10 cellular contexts compared by ENCODE assay signal in the genomic region with DNA sequence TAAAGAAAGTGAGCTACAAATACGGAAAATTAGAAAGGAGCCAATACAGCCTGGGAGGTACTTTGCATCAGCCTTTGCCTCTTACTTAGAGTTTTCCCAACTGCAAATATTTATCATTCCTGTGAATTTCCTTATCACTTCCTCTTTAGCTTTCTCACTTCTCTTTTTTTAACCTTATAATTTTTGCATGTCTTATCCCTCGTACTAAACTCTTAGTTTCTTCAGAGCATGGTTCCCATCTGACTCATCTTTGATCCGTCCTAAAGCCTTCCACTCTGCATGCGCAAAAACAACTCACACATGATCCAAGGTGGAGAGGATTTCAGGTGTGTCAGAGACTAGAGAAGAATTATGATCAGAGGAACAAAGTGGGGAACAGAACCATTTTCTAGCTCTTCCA. TPM values are rescaled to one million over a fixed set of nuclear protein-coding genes. Genes with fewer than 3 reads are reported as not detected.
DNase-seq lines count a peak whose midpoint lies in the region; ATAC-seq and TF ChIP-seq lines count a peak whose summit lies in the region.
"Had no signal": no experiment of that assay in that cellular context is flagged by ENCODE, and none has a peak within 500 bp of the region (broad histone marks: within the 10 kb centered on the region; RNA-seq: fewer than 3 reads in every experiment).

No MANE protein-coding gene starts in this region.

- H3K9me3 Mint-ChIP-seq in neural progenitor cell = no peaks in the 10 kb centered on the region
- H3K9me3 Mint-ChIP-seq in type B pancreatic cell = no peaks in the 10 kb centered on the region

- H3K27ac Mint-ChIP-seq in neural progenitor cell (no peak overlapping the region), type B pancreatic cell (no peak overlapping the region)

- peaks cover 17% of the 10 kb centered on the region for H3K36me3 ChIP-seq in PC-3 (ENCODE audit: low read depth, low read length)
- H3K36me3 ChIP-seq in neural progenitor cell = peaks cover 17% of the 10 kb centered on the region

- CTCF ChIA-PET in PC-3 (lab: Charles Lee) = no interaction called here

- peaks cover 27% of the 10 kb centered on the region for H3F3A ChIP-seq in PC-3 (ENCODE audit: low read length, unreplicated experiment)
- peaks cover 36% of the 10 kb centered on the region for H3F3A ChIP-seq in neural progenitor cell (ENCODE audit: low read depth)

- H3K36me3 Mint-ChIP-seq in neural progenitor cell = peaks cover 6% of the 10 kb centered on the region
- peaks cover 7% of the 10 kb centered on the region for H3K36me3 Mint-ChIP-seq in type B pancreatic cell

- peak overlapping the region; percentile 86; the same call in 1 of the 2 replicates for H3K4me2 ChIP-seq in PC-3 (ENCODE audit: low read length)
- no peak overlapping the region for H3K4me2 ChIP-seq in neural progenitor cell

- BruUV-seq in PC-3 (replicated peaks; lab: Mats Ljungman, UMichigan) = no TSS peak

- H3K27me3 ChIP-seq in PC-3 (ENCODE audit: low read length) (no peaks in the 10 kb centered on the region), neural progenitor cell (no peaks in the 10 kb centered on the region)

- H3K4me3 ChIP-seq in PC-3 (ENCODE audit: low read length) (no peak overlapping the region), neural progenitor cell (no peak overlapping the region)

- POLR2A ChIA-PET in PC-3 (lab: Charles Lee; ENCODE audit: unreplicated experiment) = interaction anchor here (0.6 to 0.7 kb wide), 2 partner anchors 11 to 23 kb away, joined by 4 to 6 read pairs; no protein-coding TSS in a partner anchor

- peaks cover 43% of the 10 kb centered on the region for H3K79me2 ChIP-seq in PC-3 (ENCODE audit: low read length)
- no peaks in the 10 kb centered on the region for H3K79me2 ChIP-seq in neural progenitor cell (ENCODE audit: low read depth)

- H3K9ac ChIP-seq in PC-3 (ENCODE audit: low read length) = no peak overlapping the region
- no peak overlapping the region for H3K9ac ChIP-seq in neural progenitor cell

- H3K4me1 Mint-ChIP-seq in neural progenitor cell (peaks cover 4% of the 10 kb centered on the region), type B pancreatic cell (ENCODE audit: unreplicated experiment) (no peaks in the 10 kb centered on the region)

- H4K20me1 ChIP-seq in PC-3 (ENCODE audit: low read length) (peaks cover 20% of the 10 kb centered on the region), neural progenitor cell (ENCODE audit: low read depth) (no peaks in the 10 kb centered on the region)

- no peak overlapping the region for H3K27ac ChIP-seq in PC-3 (ENCODE audit: low read length)
- peak overlapping the region; percentile 29 for H3K27ac ChIP-seq in neural progenitor cell

- H3K4me1 ChIP-seq in PC-3 (ENCODE audit: insufficient read depth, low read length) (peaks cover 63% of the 10 kb centered on the region), neural progenitor cell (peaks cover 4% of the 10 kb centered on the region)

- TF ChIP-seq CTCF in PC-3 (conservative IDR thresholded peaks at IDR 0.05; ENCODE audit: low read depth, low read length) (no peak), neural progenitor cell (IDR thresholded peaks at IDR 0.05) (no peak), type B pancreatic cell (conservative IDR thresholded peaks at IDR 0.05) (no peak)

- H3K4me3 Mint-ChIP-seq in neural progenitor cell (no peak overlapping the region), type B pancreatic cell (no peak overlapping the region)

- intact Hi-C loops in PC-3 (cut with micrococcal nuclease) = loop anchor here (5.0 kb wide), 2 partner anchors 55 to 455 kb away; partner anchors contain the start of gene HIF1A

- ATAC-seq in GM18858 (IDR thresholded peaks at IDR 0.05; ENCODE audit: unreplicated experiment) (peak; percentile 54), HG02884 (IDR thresholded peaks at IDR 0.05; ENCODE audit: unreplicated experiment) (peak; percentile 43), PC-3 (no peak), GM19467 (IDR thresholded peaks at IDR 0.05; ENCODE audit: unreplicated experiment) (no peak)

- H3K9me2 ChIP-seq in PC-3 (replicated peaks; ENCODE audit: low read length) = no peaks in the 10 kb centered on the region

- DNase-seq in PC-3 (peak; percentile 40), neural progenitor cell (ENCODE audit: low spot score) (no peak), GM19240 (ENCODE audit: insufficient read length, low spot score) (no peak), type B pancreatic cell (ENCODE audit: extremely low spot score, unreplicated experiment) (no peak)
- DNase-seq in stimulated activated naive CD4-positive, alpha-beta T cell (lab: John Stamatoyannopoulos, UW) = no peak
- DNase-seq: caudate nucleus, SHP77 had no signal

- H3K27me3 Mint-ChIP-seq in neural progenitor cell (ENCODE audit: insufficient read depth, low read depth) (no peaks in the 10 kb centered on the region), type B pancreatic cell (no peaks in the 10 kb centered on the region)

- no peaks in the 10 kb centered on the region for H3K9me3 ChIP-seq in PC-3 (ENCODE audit: low read length)
- H3K9me3 ChIP-seq in neural progenitor cell (ENCODE audit: low read depth) = no peaks in the 10 kb centered on the region

- H2AFZ ChIP-seq in PC-3 (ENCODE audit: low read length) (no peak overlapping the region), neural progenitor cell (replicated peaks) (no peak overlapping the region)

RNA-seq across cellular contexts. Expression of gene SNAPC1, which starts 9.6 kb away (rescaled TPM):
- total RNA-seq in PC-3 (2014; rRNA removed) (26.7 and 27.3 TPM in 2 replicates), neural progenitor cell (ENCODE audit: low replicate concordance) (17.5 and 27.8 TPM in 2 replicates), type B pancreatic cell (ENCODE audit: low replicate concordance) (3.2 and 5.6 TPM in 2 replicates)

RNA-seq across cellular contexts. Expression of gene HIF1A, which starts 57.3 kb away (rescaled TPM):
- 266 and 319 TPM in 2 replicates for total RNA-seq in PC-3 (2014; rRNA removed)
- total RNA-seq in neural progenitor cell (ENCODE audit: low replicate concordance) = 185 and 299 TPM in 2 replicates
- total RNA-seq in type B pancreatic cell (ENCODE audit: low replicate concordance) = 110 and 114 TPM in 2 replicates

RNA-seq across cellular contexts. Expression of gene SYT16, which starts 59.9 kb away (rescaled TPM):
- 15.6 and 17.6 TPM in 2 replicates for total RNA-seq in PC-3 (2014; rRNA removed)
- 1.1 and 1.2 TPM in 2 replicates for total RNA-seq in neural progenitor cell (ENCODE audit: low replicate concordance)
- 0.90 and 2.1 TPM in 2 replicates for total RNA-seq in type B pancreatic cell (ENCODE audit: low replicate concordance)

Comparison
In these comparisons a context has a peak if more than half of its experiments do, and no peak if none do; other contexts are left out.
1. ATAC-seq: peak in GM18858 (single experiment) and HG02884 (single experiment); none in PC-3 (single experiment) and GM19467 (single experiment).